ENCODE assay signal across 1 cellular context in the genomic region with DNA sequence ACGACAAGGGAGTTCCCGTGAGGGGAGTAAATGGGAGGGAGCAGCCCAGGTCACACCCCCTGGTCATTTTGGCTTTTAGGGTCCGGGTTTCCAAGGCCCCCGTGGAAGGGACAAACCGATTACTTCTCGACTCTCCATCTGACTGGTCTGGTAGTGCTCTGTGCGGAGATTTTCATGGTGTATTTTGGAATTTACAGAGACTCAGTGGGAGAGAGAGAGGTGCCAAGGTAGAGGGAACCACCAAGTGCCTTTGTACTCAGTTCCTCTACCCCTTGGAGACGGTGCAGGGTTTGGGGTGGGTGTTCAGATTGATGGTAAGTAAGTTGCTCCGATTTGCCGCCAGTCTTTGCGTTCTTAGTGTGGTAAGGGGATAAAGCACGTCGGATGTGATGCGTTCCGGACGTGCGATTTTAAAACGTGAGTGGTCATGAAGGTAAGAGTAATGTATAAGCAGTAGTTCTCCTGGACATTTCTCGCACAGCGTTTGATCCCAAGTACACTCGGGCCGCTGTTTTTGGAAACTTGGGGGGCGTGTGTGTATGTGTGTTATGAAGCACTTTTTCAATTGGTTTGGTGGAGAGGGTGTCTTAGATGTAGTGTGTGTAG.
TF ChIP-seq lines count a peak whose summit lies in the region.

No MANE protein-coding gene starts in this region.

TF ChIP-seq in GM12878, 131 proteins besides CTCF, POLR2A, EP300 and RAD21 (continued from another document):
- TF ChIP-seq MTA3 (IDR thresholded peaks at IDR 0.05; ENCODE audit: borderline replicate concordance, low read length) (no peak), SUPT20H (IDR thresholded peaks at IDR 0.05; ENCODE audit: borderline replicate concordance, control insufficient read depth, low read depth, low read length) (no peak), IKZF2 (IDR thresholded peaks at IDR 0.05) (0 out of 4 replicates have a peak, but pooled peaks have one; percentile 2 to 5), SPI1 (IDR thresholded peaks at IDR 0.05; ENCODE audit: borderline replicate concordance, insufficient read depth, low read depth, low read length) (0 out of 2 replicates have a peak, but pooled peaks have one; percentile 23), JUNB (IDR thresholded peaks at IDR 0.05) (no peak), ESRRA (IDR thresholded peaks at IDR 0.05; ENCODE audit: low read length) (no peak), CHD2 (IDR thresholded peaks at IDR 0.05; ENCODE audit: borderline replicate concordance, low read depth, low read length) (no peak), BHLHE40 (IDR thresholded peaks at IDR 0.05; ENCODE audit: borderline replicate concordance in 1 of 2, low read depth in 2 of 2, low read length in 1 of 2) (peak in 1 of 2 experiments; percentile 47; a peak in 1 of 4 replicates), SREBF2 (IDR thresholded peaks at IDR 0.05; ENCODE audit: low read length) (no peak)
- TF ChIP-seq, protein P1, sequence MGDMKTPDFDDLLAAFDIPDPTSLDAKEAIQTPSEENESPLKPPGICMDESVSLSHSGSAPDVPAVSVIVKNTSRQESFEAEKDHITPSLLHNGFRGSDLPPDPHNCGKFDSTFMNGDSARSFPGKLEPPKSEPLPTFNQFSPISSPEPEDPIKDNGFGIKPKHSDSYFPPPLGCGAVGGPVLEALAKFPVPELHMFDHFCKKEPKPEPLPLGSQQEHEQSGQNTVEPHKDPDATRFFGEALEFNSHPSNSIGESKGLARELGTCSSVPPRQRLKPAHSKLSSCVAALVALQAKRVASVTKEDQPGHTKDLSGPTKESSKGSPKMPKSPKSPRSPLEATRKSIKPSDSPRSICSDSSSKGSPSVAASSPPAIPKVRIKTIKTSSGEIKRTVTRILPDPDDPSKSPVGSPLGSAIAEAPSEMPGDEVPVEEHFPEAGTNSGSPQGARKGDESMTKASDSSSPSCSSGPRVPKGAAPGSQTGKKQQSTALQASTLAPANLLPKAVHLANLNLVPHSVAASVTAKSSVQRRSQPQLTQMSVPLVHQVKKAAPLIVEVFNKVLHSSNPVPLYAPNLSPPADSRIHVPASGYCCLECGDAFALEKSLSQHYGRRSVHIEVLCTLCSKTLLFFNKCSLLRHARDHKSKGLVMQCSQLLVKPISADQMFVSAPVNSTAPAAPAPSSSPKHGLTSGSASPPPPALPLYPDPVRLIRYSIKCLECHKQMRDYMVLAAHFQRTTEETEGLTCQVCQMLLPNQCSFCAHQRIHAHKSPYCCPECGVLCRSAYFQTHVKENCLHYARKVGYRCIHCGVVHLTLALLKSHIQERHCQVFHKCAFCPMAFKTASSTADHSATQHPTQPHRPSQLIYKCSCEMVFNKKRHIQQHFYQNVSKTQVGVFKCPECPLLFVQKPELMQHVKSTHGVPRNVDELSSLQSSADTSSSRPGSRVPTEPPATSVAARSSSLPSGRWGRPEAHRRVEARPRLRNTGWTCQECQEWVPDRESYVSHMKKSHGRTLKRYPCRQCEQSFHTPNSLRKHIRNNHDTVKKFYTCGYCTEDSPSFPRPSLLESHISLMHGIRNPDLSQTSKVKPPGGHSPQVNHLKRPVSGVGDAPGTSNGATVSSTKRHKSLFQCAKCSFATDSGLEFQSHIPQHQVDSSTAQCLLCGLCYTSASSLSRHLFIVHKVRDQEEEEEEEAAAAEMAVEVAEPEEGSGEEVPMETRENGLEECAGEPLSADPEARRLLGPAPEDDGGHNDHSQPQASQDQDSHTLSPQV (IDR thresholded peaks at IDR 0.05) = no peak
- TF ChIP-seq, protein P2, sequence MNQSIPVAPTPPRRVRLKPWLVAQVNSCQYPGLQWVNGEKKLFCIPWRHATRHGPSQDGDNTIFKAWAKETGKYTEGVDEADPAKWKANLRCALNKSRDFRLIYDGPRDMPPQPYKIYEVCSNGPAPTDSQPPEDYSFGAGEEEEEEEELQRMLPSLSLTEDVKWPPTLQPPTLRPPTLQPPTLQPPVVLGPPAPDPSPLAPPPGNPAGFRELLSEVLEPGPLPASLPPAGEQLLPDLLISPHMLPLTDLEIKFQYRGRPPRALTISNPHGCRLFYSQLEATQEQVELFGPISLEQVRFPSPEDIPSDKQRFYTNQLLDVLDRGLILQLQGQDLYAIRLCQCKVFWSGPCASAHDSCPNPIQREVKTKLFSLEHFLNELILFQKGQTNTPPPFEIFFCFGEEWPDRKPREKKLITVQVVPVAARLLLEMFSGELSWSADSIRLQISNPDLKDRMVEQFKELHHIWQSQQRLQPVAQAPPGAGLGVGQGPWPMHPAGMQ (IDR thresholded peaks at IDR 0.05; ENCODE audit: borderline replicate concordance) = no peak
